Comparison of ENCODE assay signal across 1 cellular context in genomic region chr17:39696731-39697130, GRCh38.
TF ChIP-seq lines count a peak whose summit lies in the region.

No MANE protein-coding gene starts in this region.

TF ChIP-seq in H1, 55 proteins besides CTCF, POLR2A, EP300 and RAD21:
- TF ChIP-seq BRCA1 (IDR thresholded peaks at IDR 0.05; ENCODE audit: low read depth, low read length) (no peak), ZNF274 (IDR thresholded peaks at IDR 0.05; ENCODE audit: borderline replicate concordance, extremely low read depth, low read length) (no peak), RBBP5 (IDR thresholded peaks at IDR 0.05; ENCODE audit: borderline replicate concordance, low read depth, low read length) (no peak), ATF2 (IDR thresholded peaks at IDR 0.05; ENCODE audit: low read length) (no peak), TEAD4 (IDR thresholded peaks at IDR 0.05; ENCODE audit: low read depth, low read length) (no peak), ATF3 (IDR thresholded peaks at IDR 0.05; ENCODE audit: insufficient read depth, low read depth, low read length) (no peak), PHF8 (conservative IDR thresholded peaks at IDR 0.05; ENCODE audit: low read depth, low read length) (no peak), SRF (IDR thresholded peaks at IDR 0.05; ENCODE audit: low read depth, low read length) (no peak), CHD2 (IDR thresholded peaks at IDR 0.05; ENCODE audit: low read length) (no peak), RFX5 (IDR thresholded peaks at IDR 0.05; ENCODE audit: borderline replicate concordance, low read depth, low read length) (no peak), TCF12 (IDR thresholded peaks at IDR 0.05; ENCODE audit: low read depth, low read length) (no peak), SP1 (IDR thresholded peaks at IDR 0.05; ENCODE audit: low read depth, low read length) (no peak), CBX5 (IDR thresholded peaks at IDR 0.05; ENCODE audit: low read depth, low read length) (no peak), MAFK (IDR thresholded peaks at IDR 0.05; ENCODE audit: low read depth, low read length) (no peak), CHD1 (IDR thresholded peaks at IDR 0.05; ENCODE audit: low read depth, low read length) (no peak), HDAC6 (IDR thresholded peaks at IDR 0.05; ENCODE audit: low read depth, low read length) (no peak), YY1 (IDR thresholded peaks at IDR 0.05; ENCODE audit: low read depth, low read length) (no peak)
